In the genomic region with DNA sequence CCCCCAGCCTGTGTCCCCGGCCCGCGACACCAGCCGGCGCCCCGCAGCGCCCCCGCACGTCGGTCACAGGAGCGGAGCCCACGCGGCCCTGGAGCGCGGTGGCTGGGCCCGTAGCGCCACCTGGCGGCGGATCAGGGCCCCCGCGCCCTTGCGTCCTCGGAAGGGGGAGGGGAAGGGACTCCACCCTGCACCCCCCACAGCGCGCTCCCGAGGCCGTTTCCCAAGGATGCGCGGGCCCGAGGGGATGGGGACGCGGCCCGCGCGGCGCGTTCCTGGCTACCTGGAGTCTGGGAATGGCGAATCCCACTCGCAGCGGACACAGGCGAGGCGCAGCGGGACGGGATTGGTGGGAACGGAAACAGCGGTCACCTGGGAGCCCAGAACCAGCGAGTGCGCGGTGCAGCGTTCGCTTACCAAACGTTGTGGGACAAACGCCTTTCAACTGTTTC, we compare ENCODE assay signal across 7 cellular contexts. TPM values are rescaled to one million over a fixed set of nuclear protein-coding genes. Genes with fewer than 3 reads are reported as not detected.
DNase-seq lines count a peak whose midpoint lies in the region; ATAC-seq and TF ChIP-seq lines count a peak whose summit lies in the region.

No MANE protein-coding gene starts in this region.

- H3K36me3 Mint-ChIP-seq in chondrocyte (ENCODE audit: low read depth): no peaks in the 10 kb centered on the region

- ATAC-seq in GM18502 (IDR thresholded peaks at IDR 0.05; ENCODE audit: poor library complexity, unreplicated experiment) (peak; percentile 92), HG02759 (IDR thresholded peaks at IDR 0.05; ENCODE audit: unreplicated experiment) (peak; percentile 92)

- H3K4me1 Mint-ChIP-seq in chondrocyte (ENCODE audit: low read depth): peaks cover 3% of the 10 kb centered on the region

- H3K27ac Mint-ChIP-seq in chondrocyte (ENCODE audit: unreplicated experiment): no peak overlapping the region

- TF ChIP-seq CTCF in chondrocyte (IDR thresholded peaks at IDR 0.05): peak; percentile 87

- H3K27me3 Mint-ChIP-seq in chondrocyte (ENCODE audit: low read depth): peaks cover 38% of the 10 kb centered on the region

- no peaks in the 10 kb centered on the region for H3K9me3 Mint-ChIP-seq in chondrocyte (ENCODE audit: low read depth)

- H3K4me3 Mint-ChIP-seq in chondrocyte (ENCODE audit: unreplicated experiment): peak overlapping the region; percentile 53

- DNase-seq in NCI-H146 (lab: John Stamatoyannopoulos, UW) (peak; percentile 52), chondrocyte (ENCODE audit: low spot score) (peak; percentile 90), left kidney (ENCODE audit: low read depth, low spot score) (peak; percentile 91)
- DNase-seq in activated CD4-positive, CD25-positive, alpha-beta regulatory T cell treated with anti-CD3 and anti-CD28 coated beads, Interleukin-2, amount 50 U/mL, for 72 hours: peak; percentile 82
- DNase-seq in stimulated activated CD4-positive, alpha-beta T cell treated with anti-CD3 and anti-CD28 coated beads, Interleukin-2, amount 100 ng/mL, for 4 hours (ENCODE audit: low read depth): peak; percentile 66

RNA-seq across cellular contexts. Expression of a gene that starts 23.8 kb away (rescaled TPM):
- 11.7 to 18.3 TPM (median 17.1 TPM) in 3 replicates for total RNA-seq in chondrocyte

Comparison
In these comparisons a context has a peak if more than half of its experiments do, and no peak if none do; other contexts are left out.
1. Peak in every context shown above with its lines: DNase-seq and ATAC-seq.